In the genomic region with DNA sequence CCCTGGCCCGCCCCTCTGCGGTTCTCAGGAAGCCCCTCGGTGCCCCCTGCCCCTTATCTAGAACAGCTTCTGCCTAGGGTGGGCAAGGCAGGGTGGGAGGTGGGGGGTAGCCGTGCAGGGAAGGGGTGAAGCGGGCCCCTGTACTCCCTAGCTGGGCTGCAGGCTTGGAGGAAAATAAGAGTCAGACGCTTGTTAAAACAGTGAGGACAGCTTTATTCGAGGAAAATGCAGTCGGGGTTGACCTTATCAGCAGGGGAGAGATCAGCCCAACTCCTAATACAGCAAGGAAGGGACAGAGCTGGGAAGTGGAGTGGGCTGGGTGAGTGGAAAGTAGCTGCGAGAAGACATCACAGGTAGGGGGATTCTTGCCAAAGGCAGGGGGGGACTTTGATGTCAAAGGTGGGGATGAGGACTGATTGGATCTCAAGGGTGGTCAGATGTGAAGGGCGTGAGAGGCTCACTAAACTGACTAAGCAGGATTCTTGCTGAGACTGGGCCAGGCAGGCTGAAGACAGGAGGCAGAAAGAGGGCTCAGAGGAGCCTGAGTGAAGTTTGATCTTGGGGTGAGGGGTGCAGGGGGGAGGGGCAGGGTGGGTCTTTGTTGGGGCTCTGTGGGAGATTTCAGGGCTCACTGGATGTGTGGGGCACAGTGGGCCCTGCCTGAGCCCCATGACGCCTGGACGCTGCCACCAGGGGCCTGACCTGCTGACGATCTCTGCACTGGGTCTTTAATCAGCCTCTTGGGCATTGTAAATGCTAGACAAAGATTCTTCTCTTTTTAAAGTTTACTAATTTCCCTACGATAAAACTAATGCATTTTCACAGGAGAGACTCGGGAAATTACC, we compare ENCODE assay signal across 9 cellular contexts. TPM values are rescaled to one million over a fixed set of nuclear protein-coding genes. Genes with fewer than 3 reads are reported as not detected.
DNase-seq lines count a peak whose midpoint lies in the region; ATAC-seq and TF ChIP-seq lines count a peak whose summit lies in the region.
"Had no signal": no experiment of that assay in that cellular context is flagged by ENCODE, and none has a peak within 500 bp of the region (broad histone marks: within the 10 kb centered on the region; RNA-seq: fewer than 3 reads in every experiment).

No MANE protein-coding gene starts in this region.

- H3K36me3 Mint-ChIP-seq in chondrocyte (ENCODE audit: low read depth) = peaks cover 2% of the 10 kb centered on the region

- DNase-seq in Caki2 (ENCODE audit: low read depth) (peak; percentile 27), OCI-M2 (lab: John Stamatoyannopoulos, UW; ENCODE audit: unreplicated experiment) (peak; percentile 78), chondrocyte (ENCODE audit: low spot score) (peak; percentile 41), sciatic nerve (ENCODE audit: low spot score) (no peak), NCI-H187 (lab: John Stamatoyannopoulos, UW) (no peak), ecto neural progenitor cell (ENCODE audit: low spot score) (no peak), foreskin melanocyte (no peak)
- DNase-seq: GOT3 had no signal

- in situ Hi-C loops in Caki2 (cut with HindIII; ENCODE audit: low pct_unique_long_range_greater_than_20kb, low sequenced_read_pairs) = no loop called here

- intact Hi-C loops in sciatic nerve (cut with DNase I) = no loop called here

- ATAC-seq in sciatic nerve (peak; percentile 6), HG02884 (IDR thresholded peaks at IDR 0.05; ENCODE audit: unreplicated experiment) (no peak)

- TF ChIP-seq CTCF in chondrocyte (IDR thresholded peaks at IDR 0.05) = no peak

- H3K4me1 Mint-ChIP-seq in chondrocyte (ENCODE audit: low read depth) = peaks cover 63% of the 10 kb centered on the region

- peak overlapping the region; percentile 94 for H3K27ac Mint-ChIP-seq in chondrocyte (ENCODE audit: unreplicated experiment)

- H3K27me3 Mint-ChIP-seq in chondrocyte (ENCODE audit: low read depth) = no peaks in the 10 kb centered on the region

- H3K4me3 Mint-ChIP-seq in chondrocyte (ENCODE audit: unreplicated experiment) = no peak overlapping the region

- H3K9me3 Mint-ChIP-seq in chondrocyte (ENCODE audit: low read depth) = peaks cover 4% of the 10 kb centered on the region

RNA-seq across cellular contexts. Expression of gene HPCAL1, which starts 29.9 kb away (rescaled TPM):
- 92.0 and 165 TPM in 2 replicates for total RNA-seq in Caki2 (2014; rRNA removed; shearing (Covaris generic); ENCODE audit: low replicate concordance)
- total RNA-seq in chondrocyte (18.7 to 44.0 TPM (median 19.3 TPM) in 3 replicates), sciatic nerve (31.7 TPM)

Comparison
In these comparisons a context has a peak if more than half of its experiments do, and no peak if none do; other contexts are left out.
1. DNase-seq: peak in Caki2 (single experiment), OCI-M2 (single experiment) and chondrocyte (single experiment); none in sciatic nerve (single experiment), NCI-H187 (0 of 2), ecto neural progenitor cell (single experiment) and foreskin melanocyte (single experiment).